In the genomic region with DNA sequence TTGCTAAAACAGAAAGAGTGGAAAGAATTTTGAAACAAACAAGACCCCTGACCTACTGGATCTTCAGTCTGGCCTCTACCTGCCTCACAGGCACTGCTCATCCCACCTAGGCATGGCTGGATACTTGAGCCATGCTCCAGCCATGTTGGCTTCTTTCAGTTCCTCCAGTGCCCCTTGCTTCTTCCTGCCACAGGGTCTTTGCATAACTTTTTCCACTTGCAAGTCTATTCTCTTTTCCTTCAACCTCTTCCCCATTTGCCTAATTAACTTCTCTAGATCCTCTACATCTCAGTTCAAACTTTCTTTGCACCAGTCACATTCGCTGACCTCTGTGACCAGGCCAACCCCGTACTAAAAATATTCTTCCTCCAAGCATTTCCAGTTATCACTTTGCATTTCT, we compare ENCODE assay signal across 2 cellular contexts.
TF ChIP-seq lines count a peak whose summit lies in the region.

No MANE protein-coding gene starts in this region.

TF ChIP-seq in GM23338, 12 proteins besides CTCF, POLR2A, EP300 and RAD21 (continues in another document):
- TF ChIP-seq ZNF331 (CRISPR knock-in tag; IDR thresholded peaks at IDR 0.05; ENCODE audit: low read depth) (no peak), ZNF114 (CRISPR knock-in tag; IDR thresholded peaks at IDR 0.05) (no peak), JUNB (IDR thresholded peaks at IDR 0.05; ENCODE audit: unreplicated experiment) (no peak), CREB1 (CRISPR knock-in tag; IDR thresholded peaks at IDR 0.05; ENCODE audit: low read depth) (no peak), EZH2 (IDR thresholded peaks at IDR 0.05; ENCODE audit: low read depth, unreplicated experiment) (no peak), EZH2phosphoT487 (IDR thresholded peaks at IDR 0.05; ENCODE audit: unreplicated experiment) (no peak), STAT1 (IDR thresholded peaks at IDR 0.05; ENCODE audit: unreplicated experiment) (no peak), NANOG (IDR thresholded peaks at IDR 0.05; ENCODE audit: borderline replicate concordance) (no peak), REST (IDR thresholded peaks at IDR 0.05; ENCODE audit: unreplicated experiment) (no peak), POLR2AphosphoS5 (IDR thresholded peaks at IDR 0.05; ENCODE audit: low read depth) (no peak)
- TF ChIP-seq, protein P1, sequence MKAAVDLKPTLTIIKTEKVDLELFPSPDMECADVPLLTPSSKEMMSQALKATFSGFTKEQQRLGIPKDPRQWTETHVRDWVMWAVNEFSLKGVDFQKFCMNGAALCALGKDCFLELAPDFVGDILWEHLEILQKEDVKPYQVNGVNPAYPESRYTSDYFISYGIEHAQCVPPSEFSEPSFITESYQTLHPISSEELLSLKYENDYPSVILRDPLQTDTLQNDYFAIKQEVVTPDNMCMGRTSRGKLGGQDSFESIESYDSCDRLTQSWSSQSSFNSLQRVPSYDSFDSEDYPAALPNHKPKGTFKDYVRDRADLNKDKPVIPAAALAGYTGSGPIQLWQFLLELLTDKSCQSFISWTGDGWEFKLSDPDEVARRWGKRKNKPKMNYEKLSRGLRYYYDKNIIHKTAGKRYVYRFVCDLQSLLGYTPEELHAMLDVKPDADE (IDR thresholded peaks at IDR 0.05), result no peak

TF ChIP-seq in H1, 55 proteins besides CTCF, POLR2A, EP300 and RAD21:
- TF ChIP-seq CEBPB (IDR thresholded peaks at IDR 0.05; ENCODE audit: low read depth, low read length), result no peak
- TF ChIP-seq RNF2 (IDR thresholded peaks at IDR 0.05; ENCODE audit: borderline replicate concordance, low read depth, low read length, missing control alignments, poor library complexity, severe bottlenecking), result no peak
- no peak for TF ChIP-seq TAF1 (IDR thresholded peaks at IDR 0.05; ENCODE audit: low read depth, low read length)
- no peak for TF ChIP-seq TBP (IDR thresholded peaks at IDR 0.05; ENCODE audit: low read depth, low read length)
